In the genomic region with DNA sequence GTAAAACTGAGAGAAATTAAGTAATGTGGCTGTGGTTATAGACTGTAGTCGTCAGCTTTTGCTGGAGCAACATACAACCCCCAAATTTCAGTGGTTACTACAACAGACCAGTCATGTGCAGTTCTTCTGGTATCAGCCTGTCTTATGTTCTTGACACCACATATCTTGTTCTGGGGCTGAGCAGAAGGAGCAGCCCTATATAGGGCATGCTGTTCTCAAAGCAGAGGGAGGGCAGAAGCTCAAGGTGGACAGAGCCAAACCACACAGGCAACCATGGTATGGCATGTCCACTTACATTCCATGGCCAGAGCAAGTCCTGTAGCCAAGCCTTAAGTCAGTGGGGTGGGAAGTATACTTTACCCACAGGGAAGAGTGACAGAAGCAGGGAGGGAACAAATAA, we compare ENCODE assay signal across 20 cellular contexts. TPM values are rescaled to one million over a fixed set of nuclear protein-coding genes. Genes with fewer than 3 reads are reported as not detected.
A peak's percentile ranks its signal among the peaks of the same experiment; 100 is the strongest.
DNase-seq lines count a peak whose midpoint lies in the region; ATAC-seq and TF ChIP-seq lines count a peak whose summit lies in the region.
"Had no signal": no experiment of that assay in that cellular context is flagged by ENCODE, and none has a peak within 500 bp of the region (broad histone marks: within the 10 kb centered on the region; RNA-seq: fewer than 3 reads in every experiment).

No MANE protein-coding gene starts in this region.

- peaks cover 7% of the 10 kb centered on the region; the same call in 1 of the 2 replicates for H4K20me1 ChIP-seq in HCT116 (ENCODE audit: insufficient read depth)
- peaks cover 5% of the 10 kb centered on the region; the same call in 1 of the 2 replicates for H4K20me1 ChIP-seq in OCI-LY7 (ENCODE audit: insufficient read depth, low read length)

- DNase-seq in AG10803 (ENCODE audit: low read depth) (peak; percentile 39), HCT116 (ENCODE audit: low read depth, low spot score) (no peak), endothelial cell (ENCODE audit: low spot score) (no peak), mesenchymal stem cell (no peak), cerebellar nuclear complex (lab: John Stamatoyannopoulos, UW) (no peak), mucosa of gallbladder (ENCODE audit: low spot score) (no peak), OCI-LY7 (ENCODE audit: low spot score) (no peak), MG63 (no peak)
- DNase-seq: activated CD4-positive, CD25-positive, alpha-beta regulatory T cell; activated naive CD4-positive, alpha-beta T cell treated with anti-CD3 and anti-CD28 coated beads, Interleukin-2, amount 50 U/mL, for 16 hours; GF-D8; islet precursor cell; midbrain; NCI-H187; NCI-H510A treated with DMSO at 0.1 percent for 48 hours; posterior cingulate gyrus; stimulated activated CD4-positive, alpha-beta T cell treated with anti-CD3 and anti-CD28 coated beads, Interleukin-15, amount 100 ng/mL, for 24 hours; stomach had no signal

- H3K27me3 ChIP-seq in HCT116 (ENCODE audit: insufficient read depth, low read length) = no peaks in the 10 kb centered on the region
- no peaks in the 10 kb centered on the region for H3K27me3 ChIP-seq in mesenchymal stem cell (ENCODE audit: control insufficient read depth in 1 of 2, insufficient read depth in 1 of 2, low read length in 2 of 2)
- H3K27me3 ChIP-seq in MG63 = no peaks in the 10 kb centered on the region
- H3K27me3 ChIP-seq: stomach had no signal

- peaks cover 46 to 60% of the 10 kb centered on the region in 2 experiments for H3K36me3 ChIP-seq in HCT116 (ENCODE audit: control insufficient read depth in 1 of 2, insufficient read depth in 2 of 2, low read length in 2 of 2)
- H3K36me3 ChIP-seq in mesenchymal stem cell (ENCODE audit: control insufficient read depth in 1 of 2, insufficient read depth in 2 of 2, low read depth in 1 of 2, low read length in 2 of 2) = peaks cover 24 to 95% of the 10 kb centered on the region in 2 experiments
- peaks cover 99% of the 10 kb centered on the region for H3K36me3 ChIP-seq in OCI-LY7 (ENCODE audit: insufficient read depth, low read length)
- peaks cover 97% of the 10 kb centered on the region for H3K36me3 ChIP-seq in MG63

- H3K4me1 ChIP-seq in HCT116 (ENCODE audit: control insufficient read depth in 1 of 2, insufficient read depth in 2 of 2, low read length in 2 of 2) = no peaks in the 10 kb centered on the region; a peak in 1 of 4 replicates
- peaks cover 4% of the 10 kb centered on the region for H3K4me1 ChIP-seq in mesenchymal stem cell (ENCODE audit: control insufficient read depth, insufficient read depth, low read depth, low read length)
- H3K4me1 ChIP-seq in OCI-LY7 (ENCODE audit: insufficient read depth, low read length, poor library complexity, severe bottlenecking) = peaks cover 5% of the 10 kb centered on the region

- peak overlapping the region; percentile 69 for H4K8ac ChIP-seq in mesenchymal stem cell (ENCODE audit: low read length)

- no peak overlapping the region for H3K18ac ChIP-seq in mesenchymal stem cell (ENCODE audit: low read depth in 1 of 2, low read length in 2 of 2)

- H2BK12ac ChIP-seq in mesenchymal stem cell (ENCODE audit: low read length in 2 of 2) = no peak overlapping the region

- no peak overlapping the region for H3K23ac ChIP-seq in mesenchymal stem cell (ENCODE audit: low read length in 2 of 2)

- no peak overlapping the region for H3K4me3 ChIP-seq in AG10803 (ENCODE audit: low read length)
- H3K4me3 ChIP-seq in HCT116 (replicated peaks in 1 of 2; ENCODE audit: low read depth in 1 of 2, low read length in 2 of 2) = no peak overlapping the region
- H3K4me3 ChIP-seq in mesenchymal stem cell (ENCODE audit: insufficient read depth in 1 of 2, low read depth in 1 of 2, low read length in 2 of 2) = no peak overlapping the region
- H3K4me3 ChIP-seq in OCI-LY7 (ENCODE audit: low read depth, low read length, poor library complexity, severe bottlenecking) = no peak overlapping the region
- H3K4me3 ChIP-seq in MG63 = no peak overlapping the region
- H3K4me3 ChIP-seq: GM23338, stomach had no signal

- H3K4me2 ChIP-seq in HCT116 (ENCODE audit: low read length) = no peak overlapping the region
- no peak overlapping the region for H3K4me2 ChIP-seq in mesenchymal stem cell (ENCODE audit: low read length, poor library complexity, severe bottlenecking)
- no peak overlapping the region for H3K4me2 ChIP-seq in OCI-LY7 (ENCODE audit: low read length)
- H3K4me2 ChIP-seq: GM23338 had no signal

- peaks cover 56% of the 10 kb centered on the region for H3K36me3 Mint-ChIP-seq in endothelial cell (ENCODE audit: low read depth, unreplicated experiment)

- POLR2A ChIA-PET in HCT116 (lab: Charles Lee) (no interaction called here), OCI-LY7 (lab: Charles Lee) (no interaction called here)

- TF ChIP-seq POLR2A in HCT116 (IDR thresholded peaks at IDR 0.05; ENCODE audit: borderline replicate concordance, extremely low read depth, insufficient read depth, insufficient read length) = no peak

- H3K9ac ChIP-seq in HCT116 (ENCODE audit: low read length) (no peak overlapping the region), mesenchymal stem cell (ENCODE audit: low read length) (no peak overlapping the region)

- H2BK120ac ChIP-seq in mesenchymal stem cell (ENCODE audit: low read depth, low read length) = no peak overlapping the region

- peaks cover 3% of the 10 kb centered on the region for H3K27me3 Mint-ChIP-seq in endothelial cell (ENCODE audit: unreplicated experiment)
- H3K27me3 Mint-ChIP-seq: central memory CD8-positive, alpha-beta T cell had no signal

- H3K9me3 Mint-ChIP-seq in endothelial cell (ENCODE audit: unreplicated experiment) = no peaks in the 10 kb centered on the region
- H3K9me3 Mint-ChIP-seq: central memory CD8-positive, alpha-beta T cell had no signal

- no peak overlapping the region for H3K4ac ChIP-seq in mesenchymal stem cell (ENCODE audit: low read depth in 1 of 2, low read length in 2 of 2)

- H3K9me2 ChIP-seq in HCT116 (ENCODE audit: insufficient read depth) (no peaks in the 10 kb centered on the region), OCI-LY7 (ENCODE audit: insufficient read depth, low read length) (no peaks in the 10 kb centered on the region)

- H3K4me3 Mint-ChIP-seq in endothelial cell (ENCODE audit: unreplicated experiment) = no peak overlapping the region
- H3K4me3 Mint-ChIP-seq: central memory CD8-positive, alpha-beta T cell; GM23338 had no signal

- H4K91ac ChIP-seq in mesenchymal stem cell (ENCODE audit: low read length) = no peak overlapping the region

- RAD21 ChIA-PET in HCT116 (lab: Charles Lee; ENCODE audit: low non-redundant PET in 1 of 2, low total read pairs in 2 of 2, uncharacterized antibody in 2 of 2, unreplicated experiment in 2 of 2) = no interaction called here

- H3K79me2 ChIP-seq in HCT116 (ENCODE audit: insufficient read depth, low read length) (peaks cover 73% of the 10 kb centered on the region), OCI-LY7 (ENCODE audit: insufficient read depth, low read depth, low read length) (peaks cover 46% of the 10 kb centered on the region)

- no peak for TF ChIP-seq CTCF in AG10803 (conservative IDR thresholded peaks at IDR 0.05; ENCODE audit: low read length)
- TF ChIP-seq CTCF in HCT116 (IDR thresholded peaks at IDR 0.05 in 2 of 3, conservative IDR thresholded peaks at IDR 0.05 in 1 of 3; ENCODE audit: borderline replicate concordance in 1 of 3, insufficient read depth in 1 of 3, low read depth in 2 of 3, low read length in 2 of 3) = no peak
- TF ChIP-seq CTCF in endothelial cell (IDR thresholded peaks at IDR 0.05; ENCODE audit: unreplicated experiment) = no peak
- no peak for TF ChIP-seq CTCF in OCI-LY7 (conservative IDR thresholded peaks at IDR 0.05; ENCODE audit: low read length)

- H2BK5ac ChIP-seq in mesenchymal stem cell (ENCODE audit: low read depth, low read length, poor library complexity, severe bottlenecking) = no peak overlapping the region

- TF ChIP-seq RAD21 in HCT116 (IDR thresholded peaks at IDR 0.05; ENCODE audit: low read depth) = no peak

- WGBS in mesenchymal stem cell = no CpG with 5 or more reads among the region's 1 CpG

- peaks cover 17% of the 10 kb centered on the region for H3K79me1 ChIP-seq in mesenchymal stem cell (replicated peaks; ENCODE audit: low read length, poor library complexity, severe bottlenecking)

- H3K9me3 ChIP-seq in HCT116 (ENCODE audit: control insufficient read depth in 1 of 2, insufficient read depth in 1 of 2, low read depth in 1 of 2, low read length in 2 of 2) (no peaks in the 10 kb centered on the region), mesenchymal stem cell (ENCODE audit: control insufficient read depth, low read length) (no peaks in the 10 kb centered on the region), OCI-LY7 (ENCODE audit: low read length) (peaks cover 22% of the 10 kb centered on the region; the same call in 1 of the 2 replicates), MG63 (no peaks in the 10 kb centered on the region)
- H3K9me3 ChIP-seq: stomach had no signal

- H2BK15ac ChIP-seq in mesenchymal stem cell (ENCODE audit: low read depth, poor library complexity, severe bottlenecking) = no peak overlapping the region

- H3K27ac ChIP-seq in HCT116 (ENCODE audit: low read depth, low read length) (no peak overlapping the region), mesenchymal stem cell (ENCODE audit: low read length, poor library complexity, severe bottlenecking) (no peak overlapping the region), OCI-LY7 (ENCODE audit: low read depth, low read length, poor library complexity, severe bottlenecking) (no peak overlapping the region)
- H3K27ac ChIP-seq: stomach had no signal

- CTCF ChIA-PET in HCT116 (lab: Charles Lee) (no interaction called here), OCI-LY7 (lab: Charles Lee; ENCODE audit: unreplicated experiment) (no interaction called here)

- intact Hi-C loops in HCT116 (cut with micrococcal nuclease) = no loop called here
- intact Hi-C loops in OCI-LY7 (cut with micrococcal nuclease; ENCODE audit: unreplicated experiment) = no loop called here

- BruUV-seq in HCT116 (replicated peaks; lab: Mats Ljungman, UMichigan) (no TSS peak), OCI-LY7 (replicated peaks; lab: Mats Ljungman, UMichigan) (no TSS peak)

- ATAC-seq in HCT116 = no peak
- ATAC-seq: GM23338 had no signal

- no peak overlapping the region for H2AFZ ChIP-seq in HCT116 (ENCODE audit: low read depth, low read length, poor library complexity, severe bottlenecking)
- no peak overlapping the region for H2AFZ ChIP-seq in mesenchymal stem cell (ENCODE audit: low read depth, low read length)
- no peak overlapping the region for H2AFZ ChIP-seq in OCI-LY7 (ENCODE audit: low read length)
- H2AFZ ChIP-seq: GM23338 had no signal

- peak overlapping the region; percentile 51 for H3K27ac Mint-ChIP-seq in endothelial cell (ENCODE audit: unreplicated experiment)
- H3K27ac Mint-ChIP-seq: GM23338 had no signal

- H3K14ac ChIP-seq in mesenchymal stem cell (ENCODE audit: low read length in 2 of 2) = peak overlapping the region in 1 of 2 experiments; percentile 86

- H2AK5ac ChIP-seq in mesenchymal stem cell (ENCODE audit: low read length, severe bottlenecking) = no peak overlapping the region

- H3K4me1 Mint-ChIP-seq in endothelial cell (ENCODE audit: unreplicated experiment) = peaks cover 20% of the 10 kb centered on the region

RNA-seq across cellular contexts. Expression of gene PRKAR1A, which starts 7.7 kb away (rescaled TPM):
- total RNA-seq in HCT116 (2021; ENCODE audit: unreplicated experiment) = 295 TPM
- polyA plus RNA-seq in HCT116 (2012) = 187 and 230 TPM in 2 replicates
- 248 TPM for total RNA-seq in endothelial cell (ENCODE audit: unreplicated experiment)
- 168 TPM for polyA plus RNA-seq in mesenchymal stem cell (2013, experiment 1 of 2)
- 173 TPM for polyA plus RNA-seq in mesenchymal stem cell (2013, experiment 2 of 2)
- 258 TPM for total RNA-seq in mucosa of gallbladder
- 158 and 228 TPM in 2 replicates for total RNA-seq in OCI-LY7 (2014; rRNA removed; shearing (Covaris generic))
- 332 and 359 TPM in 2 replicates for total RNA-seq in OCI-LY7 (2022)
- total RNA-seq in MG63 (2014; rRNA removed; shearing (Covaris generic); ENCODE audit: low replicate concordance) = 185 and 279 TPM in 2 replicates
